ENCODE assay signal across 7 cellular contexts in the genomic region with DNA sequence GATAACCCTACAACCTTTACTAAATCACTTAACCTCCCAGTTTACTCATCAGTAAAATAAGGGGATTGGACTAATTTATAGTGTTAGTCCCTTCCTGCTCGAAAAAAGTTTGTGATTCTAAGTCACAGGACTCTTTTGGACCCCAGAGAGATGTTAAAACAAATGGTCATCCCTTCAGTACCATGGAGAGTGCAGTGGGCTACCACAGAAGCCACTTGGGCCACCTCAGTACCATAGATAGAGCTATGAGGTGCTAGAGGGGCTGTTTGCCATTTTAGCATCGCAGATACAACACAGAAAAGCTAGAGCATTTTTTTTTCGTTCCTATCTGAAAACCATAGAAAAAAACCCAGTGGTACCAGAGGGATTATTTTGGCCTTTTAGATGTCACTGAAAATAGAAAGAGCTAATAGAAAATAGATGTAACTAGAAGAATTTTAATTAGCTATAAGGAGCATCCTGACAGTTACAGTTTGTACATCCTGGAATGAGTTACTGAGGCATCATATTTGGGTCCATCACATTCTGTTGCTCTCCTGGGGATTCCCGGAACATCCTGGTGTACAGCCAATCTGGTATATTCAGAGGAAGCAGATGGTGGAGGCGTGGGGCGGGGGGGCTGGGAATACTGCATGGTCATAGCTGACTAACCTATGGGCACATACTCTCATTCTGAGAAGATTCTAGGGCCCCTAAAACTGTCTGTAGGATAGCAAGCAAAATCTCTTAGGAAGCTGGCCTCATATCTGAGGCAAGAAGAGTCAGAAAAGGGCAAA. TPM values are rescaled to one million over a fixed set of nuclear protein-coding genes. Genes with fewer than 3 reads are reported as not detected.
A peak's percentile ranks its signal among the peaks of the same experiment; 100 is the strongest.
DNase-seq lines count a peak whose midpoint lies in the region; ATAC-seq lines count a peak whose summit lies in the region.
"Had no signal": no experiment of that assay in that cellular context is flagged by ENCODE, and none has a peak within 500 bp of the region (broad histone marks: within the 10 kb centered on the region; RNA-seq: fewer than 3 reads in every experiment).

No MANE protein-coding gene starts in this region.

- peaks cover 8% of the 10 kb centered on the region for H3K36me3 Mint-ChIP-seq in activated T-helper 2 cell treated with anti-CD3 and anti-CD28 coated beads, Interferon-gamma antibody, Interleukin-2, Interleukin-4, amounts not matched to agents 10 μg/mL and 5 μg/mL and 100 μg/mL, durations not matched to agents 14 hours and 24 hours and 36 hours (ENCODE audit: low read depth)

- peaks cover 14 to 46% of the 10 kb centered on the region in 2 donors for H3K4me1 ChIP-seq in muscle layer of duodenum (ENCODE audit: control insufficient read depth in 1 of 2, insufficient read depth in 2 of 2, low read length in 2 of 2)

- peak; percentile 88 for DNase-seq in G401 (ENCODE audit: low spot score)
- no peak for DNase-seq in activated T-helper 2 cell treated with anti-CD3 and anti-CD28 coated beads, Interferon-gamma antibody, Interleukin-2, Interleukin-4, amounts not matched to agents 10 μg/mL and 5 μg/mL and 100 μg/mL, durations not matched to agents 14 hours and 24 hours and 36 hours (ENCODE audit: low spot score)
- no peak for DNase-seq in left colon
- DNase-seq in activated CD4-positive, alpha-beta T cell treated with anti-CD3 and anti-CD28 coated beads, Interleukin-2, amount 50 U/mL, for 1 hour, result no peak
- no peak for DNase-seq in activated CD8-positive, alpha-beta memory T cell treated with anti-CD3 and anti-CD28 coated beads, Interleukin-2, amount 50 U/mL, for 48 hours
- DNase-seq: T-helper 1 cell had no signal

- peaks cover 6 to 24% of the 10 kb centered on the region in 2 donors for H3K36me3 ChIP-seq in muscle layer of duodenum (ENCODE audit: control insufficient read depth in 1 of 2, insufficient read depth in 2 of 2, low read length in 2 of 2)

- no peak for ATAC-seq in left colon

- intact Hi-C loops in activated T-helper 2 cell treated with anti-CD3 and anti-CD28 coated beads, Interferon-gamma antibody, Interleukin-2, Interleukin-4, amounts not matched to agents 10 μg/mL and 5 μg/mL and 100 μg/mL, durations not matched to agents 14 hours and 24 hours and 36 hours (cut with micrococcal nuclease), result no loop called here
- intact Hi-C loops in left colon (cut with DNase I, micrococcal nuclease), result loop anchor here (5.0 to 10.0 kb wide), 2 partner anchors 73 to 81 kb away; no protein-coding TSS in a partner anchor

- peak overlapping the region; percentile 71 for H3K27ac ChIP-seq in muscle layer of duodenum (ENCODE audit: low read length)

- peak overlapping the region; percentile 14 for H3K4me3 Mint-ChIP-seq in activated T-helper 2 cell treated with anti-CD3 and anti-CD28 coated beads, Interferon-gamma antibody, Interleukin-2, Interleukin-4, amounts not matched to agents 10 μg/mL and 5 μg/mL and 100 μg/mL, durations not matched to agents 14 hours and 24 hours and 36 hours (ENCODE audit: low read depth)

- H3K4me1 Mint-ChIP-seq in activated T-helper 2 cell treated with anti-CD3 and anti-CD28 coated beads, Interferon-gamma antibody, Interleukin-2, Interleukin-4, amounts not matched to agents 10 μg/mL and 5 μg/mL and 100 μg/mL, durations not matched to agents 14 hours and 24 hours and 36 hours (ENCODE audit: low read depth), result peaks cover 22% of the 10 kb centered on the region

- no peaks in the 10 kb centered on the region for H3K27me3 ChIP-seq in muscle layer of duodenum (ENCODE audit: low read depth, low read length)

- in situ Hi-C loops in G401 (cut with HindIII; ENCODE audit: low sequenced_read_pairs), result no loop called here

- H3K27ac Mint-ChIP-seq in activated T-helper 2 cell treated with anti-CD3 and anti-CD28 coated beads, Interferon-gamma antibody, Interleukin-2, Interleukin-4, amounts not matched to agents 10 μg/mL and 5 μg/mL and 100 μg/mL, durations not matched to agents 14 hours and 24 hours and 36 hours, result peak overlapping the region; percentile 46

- no peaks in the 10 kb centered on the region for H3K9me3 ChIP-seq in muscle layer of duodenum (ENCODE audit: control insufficient read depth in 1 of 2, low read length in 2 of 2)

- peaks cover 15% of the 10 kb centered on the region for H3K27me3 Mint-ChIP-seq in activated T-helper 2 cell treated with anti-CD3 and anti-CD28 coated beads, Interferon-gamma antibody, Interleukin-2, Interleukin-4, amounts not matched to agents 10 μg/mL and 5 μg/mL and 100 μg/mL, durations not matched to agents 14 hours and 24 hours and 36 hours (ENCODE audit: low read depth)

- H3K9me3 Mint-ChIP-seq in activated T-helper 2 cell treated with anti-CD3 and anti-CD28 coated beads, Interferon-gamma antibody, Interleukin-2, Interleukin-4, amounts not matched to agents 10 μg/mL and 5 μg/mL and 100 μg/mL, durations not matched to agents 14 hours and 24 hours and 36 hours, result no peaks in the 10 kb centered on the region

- H3K4me3 ChIP-seq in muscle layer of duodenum (ENCODE audit: low read depth in 1 of 2, low read length in 2 of 2), result no peak overlapping the region

RNA-seq across cellular contexts. Expression of a gene that starts 2.8 kb away (rescaled TPM):
- 29.4 and 45.8 TPM in 2 replicates for total RNA-seq in G401 (2014; rRNA removed; shearing (Covaris generic))
- total RNA-seq in activated T-helper 2 cell treated with anti-CD3 and anti-CD28 coated beads, Interferon-gamma antibody, Interleukin-2, Interleukin-4, amounts not matched to agents 10 μg/mL and 5 μg/mL and 100 μg/mL, durations not matched to agents 14 hours and 24 hours and 36 hours, result 9.4 and 11.0 TPM in 2 replicates
- 10 to 100 TPM; 51.1 to 53.7 TPM for total RNA-seq in left colon

RNA-seq across cellular contexts. Expression of a gene that starts 5.2 kb away (rescaled TPM):
- total RNA-seq in G401 (2014; rRNA removed; shearing (Covaris generic)), result not detected in 2 replicates
- not detected in 2 replicates for total RNA-seq in activated T-helper 2 cell treated with anti-CD3 and anti-CD28 coated beads, Interferon-gamma antibody, Interleukin-2, Interleukin-4, amounts not matched to agents 10 μg/mL and 5 μg/mL and 100 μg/mL, durations not matched to agents 14 hours and 24 hours and 36 hours
- total RNA-seq in left colon, result 10 to 100 TPM; 37.5 to 46.8 TPM

RNA-seq across cellular contexts. Expression of a gene that starts 25.5 kb away (rescaled TPM):
- total RNA-seq in G401 (2014; rRNA removed; shearing (Covaris generic)), result 48.6 and 50.3 TPM in 2 replicates
- 0.05 and 0.16 TPM in 2 replicates for total RNA-seq in activated T-helper 2 cell treated with anti-CD3 and anti-CD28 coated beads, Interferon-gamma antibody, Interleukin-2, Interleukin-4, amounts not matched to agents 10 μg/mL and 5 μg/mL and 100 μg/mL, durations not matched to agents 14 hours and 24 hours and 36 hours
- 10 to 100 TPM; 37.2 to 40.8 TPM for total RNA-seq in left colon

RNA-seq across cellular contexts. Expression of a gene that starts 38.0 kb away (rescaled TPM):
- not detected in 2 replicates for total RNA-seq in G401 (2014; rRNA removed; shearing (Covaris generic))
- total RNA-seq in activated T-helper 2 cell treated with anti-CD3 and anti-CD28 coated beads, Interferon-gamma antibody, Interleukin-2, Interleukin-4, amounts not matched to agents 10 μg/mL and 5 μg/mL and 100 μg/mL, durations not matched to agents 14 hours and 24 hours and 36 hours, result not detected in 2 replicates
- not detected for total RNA-seq in left colon

RNA-seq across cellular contexts. Expression of a gene that starts 53.5 kb away (rescaled TPM):
- not detected in 2 replicates for total RNA-seq in G401 (2014; rRNA removed; shearing (Covaris generic))
- total RNA-seq in activated T-helper 2 cell treated with anti-CD3 and anti-CD28 coated beads, Interferon-gamma antibody, Interleukin-2, Interleukin-4, amounts not matched to agents 10 μg/mL and 5 μg/mL and 100 μg/mL, durations not matched to agents 14 hours and 24 hours and 36 hours, result not detected in 2 replicates
- under 1 TPM in 1 of 2 donors, not detected in 1; 0.31 TPM for total RNA-seq in left colon

Comparison
In these comparisons a context has a peak if more than half of its experiments do, and no peak if none do; other contexts are left out.
1. RNA of a gene that starts 5.2 kb away (total RNA-seq): 37.5 to 46.8 TPM in left colon; not detected in activated T-helper 2 cell treated with anti-CD3 and anti-CD28 coated beads, Interferon-gamma antibody, Interleukin-2, Interleukin-4, amounts not matched to agents 10 μg/mL and 5 μg/mL and 100 μg/mL, durations not matched to agents 14 hours and 24 hours and 36 hours and not detected in G401; every median in the first group is over 10 times any median in the second.
2. RNA of a gene that starts 25.5 kb away (total RNA-seq): 48.6 to 50.3 TPM in G401 and 37.2 to 40.8 TPM in left colon; 0.05 to 0.16 TPM in activated T-helper 2 cell treated with anti-CD3 and anti-CD28 coated beads, Interferon-gamma antibody, Interleukin-2, Interleukin-4, amounts not matched to agents 10 μg/mL and 5 μg/mL and 100 μg/mL, durations not matched to agents 14 hours and 24 hours and 36 hours; every median in the first group is over 10 times any median in the second.